ENCODE assay signal across 32 cellular contexts in genomic region chr3:68904578-68904977, GRCh38. TPM values are rescaled to one million over a fixed set of nuclear protein-coding genes. Genes with fewer than 3 reads are reported as not detected.
"Had no signal": no experiment of that assay in that cellular context is flagged by ENCODE, and none has a peak within 500 bp of the region (broad histone marks: within the 10 kb centered on the region; RNA-seq: fewer than 3 reads in every experiment).

No MANE protein-coding gene starts in this region.

- H3K4me1 ChIP-seq: neural progenitor cell, parathyroid adenoma, psoas muscle, spleen, stomach, thyroid gland, tibial nerve, upper lobe of left lung, vagina had no signal

- H3K4me3 ChIP-seq: neural progenitor cell, ovary, psoas muscle, skin epidermis, smooth muscle cell, spleen, stomach, thoracic aorta, thyroid gland, tibial nerve, upper lobe of left lung, vagina had no signal

- H3K9ac ChIP-seq: neural progenitor cell, parathyroid adenoma had no signal

- H2AFZ ChIP-seq: neural progenitor cell, parathyroid adenoma had no signal

- H3K9me3 ChIP-seq: ovary, psoas muscle, spleen, stomach, thoracic aorta, thyroid gland, tibial nerve, upper lobe of left lung, vagina had no signal

- H3K36me3 ChIP-seq: neural progenitor cell, ovary, spleen, stomach, thoracic aorta, thyroid gland, tibial nerve, upper lobe of left lung, vagina had no signal

- H3K4me2 ChIP-seq: neural progenitor cell, smooth muscle cell had no signal

- FAIRE-seq: urothelium cell line had no signal

- H3K27me3 ChIP-seq: neural progenitor cell, ovary, thyroid gland, upper lobe of left lung, vagina had no signal

- H3K79me2 ChIP-seq: parathyroid adenoma had no signal

- H3K27ac ChIP-seq: neural progenitor cell, ovary, parathyroid adenoma, psoas muscle, skin epidermis, spleen, stomach, thoracic aorta, thyroid gland, tibial nerve, upper lobe of left lung, vagina had no signal

- ATAC-seq: naive thymus-derived CD8-positive, alpha-beta T cell; natural killer cell treated with Interleukin-12 subunit alpha and Interleukin-12 subunit beta and Interleukin-15 and Interleukin-18, amount 100 ng/mL, for 72 hours; psoas muscle; right cardiac atrium; sciatic nerve; stimulated activated effector memory CD8-positive, alpha-beta T cell treated with anti-CD3 and anti-CD28 coated beads, Interleukin-12 subunit alpha, Interleukin-12 subunit beta, amount 100 ng/mL, for 72 hours; stimulated activated naive B cell treated with anti-CD40 and anti-IgM and Interleukin-4, amounts not matched to agents 10 μg/mL and 1 μg/mL and 100 μg/mL, for 72 hours had no signal

- DNase-seq: naive thymus-derived CD8-positive, alpha-beta T cell; nephron progenitor cell; occipital lobe; ovary; posterior cingulate gyrus; psoas muscle; right cardiac atrium; spleen; stimulated activated CD4-positive, alpha-beta T cell treated with anti-CD3 and anti-CD28 coated beads, Interleukin-12 subunit alpha, Interleukin-12 subunit beta, amount 100 ng/mL, for 4 hours; stimulated activated CD4-positive, alpha-beta T cell treated with anti-CD3 and anti-CD28 coated beads, Interleukin-1b, Interleukin-23, amount 100 ng/mL, for 48 hours; stimulated activated CD4-positive, alpha-beta T cell treated with anti-CD3 and anti-CD28 coated beads, Interleukin-4, amount 100 ng/mL, for 1 hour; stimulated activated naive B cell treated with anti-CD40 and anti-IgM and Interleukin-4, amounts not matched to agents 10 μg/mL and 1 μg/mL and 100 μg/mL, for 72 hours; stimulated activated naive CD4-positive, alpha-beta T cell treated with Interleukin-2 at 50 U/mL for 16 hours; stomach; thyroid gland; trophoblast cell had no signal

RNA-seq across cellular contexts. Expression of gene TAFA4, which starts 27.8 kb away (rescaled TPM):
- total RNA-seq: naive thymus-derived CD8-positive, alpha-beta T cell; natural killer cell treated with Interleukin-12 subunit alpha and Interleukin-12 subunit beta and Interleukin-15 and Interleukin-18, amount 100 ng/mL, for 72 hours; osteoblast; renal cortical epithelial cell; right cardiac atrium; sciatic nerve; smooth muscle cell; subcutaneous adipose tissue; thoracic aorta; thyroid gland; tibial nerve; ureter had no signal
- polyA plus RNA-seq: naive thymus-derived CD8-positive, alpha-beta T cell; right cardiac atrium had no signal
